20 cellular contexts compared by ENCODE assay signal in the genomic region with DNA sequence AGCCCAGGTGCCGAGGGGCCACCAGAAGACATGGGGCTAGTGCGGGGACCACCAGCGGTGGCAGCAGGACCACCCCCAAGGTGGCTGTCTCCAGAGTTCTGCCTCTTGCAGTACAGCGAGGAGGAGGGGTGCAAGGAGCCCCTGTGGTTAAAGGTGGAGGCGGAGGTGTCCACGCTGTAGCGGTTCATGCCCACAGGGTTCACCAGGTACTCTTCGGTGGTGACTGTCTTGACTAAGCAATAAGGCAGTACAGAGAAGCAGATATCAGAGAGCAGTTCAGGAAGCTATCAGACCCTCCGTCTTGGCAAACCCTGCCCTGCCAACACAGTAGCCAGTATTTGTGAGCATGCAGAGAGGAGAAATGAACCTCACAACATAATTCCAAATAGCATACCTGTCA.
DNase-seq lines count a peak whose midpoint lies in the region; ATAC-seq and TF ChIP-seq lines count a peak whose summit lies in the region.
"Had no signal": no experiment of that assay in that cellular context is flagged by ENCODE, and none has a peak within 500 bp of the region (broad histone marks: within the 10 kb centered on the region; RNA-seq: fewer than 3 reads in every experiment).

No MANE protein-coding gene starts in this region.

- H3K27me3 Mint-ChIP-seq in activated T-cell treated with anti-CD3 and anti-CD28 coated beads, Interleukin-2, amount 50 U/mL, for 24 hours: no peaks in the 10 kb centered on the region
- no peaks in the 10 kb centered on the region for H3K27me3 Mint-ChIP-seq in activated T-cell treated with anti-CD3 and anti-CD28 coated beads, Interleukin-2, amount 50 U/mL, for 4 hours (ENCODE audit: low read depth)
- no peaks in the 10 kb centered on the region for H3K27me3 Mint-ChIP-seq in CD8-positive, alpha-beta T cell (ENCODE audit: low read depth)
- no peaks in the 10 kb centered on the region for H3K27me3 Mint-ChIP-seq in activated naive CD8-positive, alpha-beta T cell treated with anti-CD3 and anti-CD28 coated beads, Interleukin-2, amount 50 U/mL, for 24 hours

- POLR2A ChIA-PET in CD8-positive, alpha-beta T cell (lab: Charles Lee): interaction anchor here (0.7 to 2.2 kb wide), 3 partner anchors 30 to 146 kb away, joined by 3 to 11 read pairs (median 4); partner anchors contain the start of gene SCML4

- H3K4me2 ChIP-seq in neuronal stem cell (ENCODE audit: insufficient read depth, low read length, poor library complexity, severe bottlenecking): no peak overlapping the region

- H2AFZ ChIP-seq in neuronal stem cell (ENCODE audit: low read length): no peak overlapping the region

- no CpG with 5 or more reads among the region's 9 CpGs for WGBS in neuronal stem cell (ENCODE audit: extremely low coverage in 2 of 2, insufficient read length in 2 of 2, insufficient replicate concordance in 1 of 2), 2 donors

- no peak overlapping the region for H2BK5ac ChIP-seq in neuronal stem cell (ENCODE audit: low read length)

- DNase-seq in activated T-cell treated with anti-CD3 and anti-CD28 coated beads, Interleukin-2, amount 50 U/mL, for 24 hours: no peak
- DNase-seq in activated T-cell treated with anti-CD3 and anti-CD28 coated beads, Interleukin-2, amount 50 U/mL, for 4 hours: no peak
- no peak for DNase-seq in CD8-positive, alpha-beta T cell
- no peak for DNase-seq in activated naive CD8-positive, alpha-beta T cell treated with anti-CD3 and anti-CD28 coated beads, Interleukin-2, amount 50 U/mL, for 24 hours
- DNase-seq in neuronal stem cell (ENCODE audit: low spot score) (no peak), NCI-H146 (lab: John Stamatoyannopoulos, UW) (no peak), EL (no peak), cerebellar nuclear complex (lab: John Stamatoyannopoulos, UW) (no peak)
- DNase-seq: BE2C; CD4-positive, CD25-positive, alpha-beta regulatory T cell; DMS53; GOT3; IMR-90; NCI-H1417 treated with DMSO at 0.1 percent for 48 hours; NCI-H1930; NCI-H226; NCI-H524 treated with DMSO at 0.1 percent for 48 hours; PC-3; RPMI8226 had no signal

- no peak overlapping the region for H2BK120ac ChIP-seq in neuronal stem cell (ENCODE audit: low read depth, low read length)

- H3K4me3 ChIP-seq in CD8-positive, alpha-beta T cell (ENCODE audit: low read depth, low read length): no peak overlapping the region
- no peak overlapping the region for H3K4me3 ChIP-seq in neuronal stem cell (ENCODE audit: low read length in 2 of 2)

- H3K9me3 Mint-ChIP-seq in activated T-cell treated with anti-CD3 and anti-CD28 coated beads, Interleukin-2, amount 50 U/mL, for 24 hours: peaks cover 4% of the 10 kb centered on the region
- H3K9me3 Mint-ChIP-seq in activated T-cell treated with anti-CD3 and anti-CD28 coated beads, Interleukin-2, amount 50 U/mL, for 4 hours: peaks cover 3% of the 10 kb centered on the region
- no peaks in the 10 kb centered on the region for H3K9me3 Mint-ChIP-seq in CD8-positive, alpha-beta T cell
- peaks cover 4% of the 10 kb centered on the region for H3K9me3 Mint-ChIP-seq in activated naive CD8-positive, alpha-beta T cell treated with anti-CD3 and anti-CD28 coated beads, Interleukin-2, amount 50 U/mL, for 24 hours

- H3K27ac ChIP-seq in CD8-positive, alpha-beta T cell (ENCODE audit: low read depth, low read length): no peak overlapping the region
- no peak overlapping the region for H3K27ac ChIP-seq in neuronal stem cell (replicated peaks; ENCODE audit: low read length)

- H3K4me1 Mint-ChIP-seq in activated T-cell treated with anti-CD3 and anti-CD28 coated beads, Interleukin-2, amount 50 U/mL, for 24 hours (ENCODE audit: low read depth): peaks cover 63% of the 10 kb centered on the region
- peaks cover 61% of the 10 kb centered on the region for H3K4me1 Mint-ChIP-seq in activated T-cell treated with anti-CD3 and anti-CD28 coated beads, Interleukin-2, amount 50 U/mL, for 4 hours (ENCODE audit: low read depth)
- H3K4me1 Mint-ChIP-seq in CD8-positive, alpha-beta T cell (ENCODE audit: low read depth): peaks cover 76% of the 10 kb centered on the region
- H3K4me1 Mint-ChIP-seq in activated naive CD8-positive, alpha-beta T cell treated with anti-CD3 and anti-CD28 coated beads, Interleukin-2, amount 50 U/mL, for 24 hours: peaks cover 67% of the 10 kb centered on the region

- H2BK12ac ChIP-seq in neuronal stem cell (ENCODE audit: low read length): no peak overlapping the region

- H4K8ac ChIP-seq in neuronal stem cell (ENCODE audit: low read depth, low read length): no peak overlapping the region

- intact Hi-C loops in CD8-positive, alpha-beta T cell (cut with DNase I, micrococcal nuclease): no loop called here

- CTCF ChIA-PET in CD8-positive, alpha-beta T cell (lab: Charles Lee): interaction anchor here (1.3 to 16.5 kb wide), 3 partner anchors 10 to 129 kb away, joined by 3 to 246 read pairs (median 16); partner anchors contain the start of gene SCML4

- H3K27ac Mint-ChIP-seq in activated T-cell treated with anti-CD3 and anti-CD28 coated beads, Interleukin-2, amount 50 U/mL, for 24 hours: peak overlapping the region; percentile 61
- H3K27ac Mint-ChIP-seq in CD8-positive, alpha-beta T cell: peak overlapping the region; percentile 81
- peak overlapping the region; percentile 7 for H3K27ac Mint-ChIP-seq in activated naive CD8-positive, alpha-beta T cell treated with anti-CD3 and anti-CD28 coated beads, Interleukin-2, amount 50 U/mL, for 24 hours

- H3K4me1 ChIP-seq in CD8-positive, alpha-beta T cell (ENCODE audit: insufficient read depth, low read length): peaks cover 54% of the 10 kb centered on the region
- H3K4me1 ChIP-seq in neuronal stem cell (ENCODE audit: control insufficient read depth in 2 of 2, insufficient read depth in 1 of 2, low read depth in 1 of 2, low read length in 2 of 2): no peaks in the 10 kb centered on the region
- H3K4me1 ChIP-seq: BE2C had no signal

- no peak overlapping the region for H4K91ac ChIP-seq in neuronal stem cell (ENCODE audit: low read depth, low read length, poor library complexity)

- no peak overlapping the region for H2BK15ac ChIP-seq in neuronal stem cell (ENCODE audit: low read length)

- TF ChIP-seq CTCF in CD8-positive, alpha-beta T cell (IDR thresholded peaks at IDR 0.05): no peak

- H3K9ac ChIP-seq in neuronal stem cell (ENCODE audit: low read depth, low read length, poor library complexity): no peak overlapping the region

- no peaks in the 10 kb centered on the region for H3K27me3 ChIP-seq in CD8-positive, alpha-beta T cell (ENCODE audit: insufficient read depth, low read length)
- H3K27me3 ChIP-seq in neuronal stem cell (ENCODE audit: control insufficient read depth in 3 of 3, insufficient read depth in 3 of 3, low read depth in 1 of 3, low read length in 3 of 3): peaks cover 0 to 16% (median 0%) of the 10 kb centered on the region in 3 experiments

- H3K9me3 ChIP-seq in CD8-positive, alpha-beta T cell (ENCODE audit: low read length): no peaks in the 10 kb centered on the region
- H3K9me3 ChIP-seq in neuronal stem cell (replicated peaks in 1 of 2; ENCODE audit: control insufficient read depth in 2 of 2, insufficient read depth in 1 of 2, low read depth in 1 of 2, low read length in 2 of 2): peaks cover 0 to 2% of the 10 kb centered on the region in 2 donors
- H3K9me3 ChIP-seq: BE2C had no signal

- no peaks in the 10 kb centered on the region for H3K79me1 ChIP-seq in neuronal stem cell (ENCODE audit: low read depth, low read length)

- no peak for ATAC-seq in activated T-cell treated with anti-CD3 and anti-CD28 coated beads, Interleukin-2, amount 50 U/mL, for 4 hours
- ATAC-seq in CD8-positive, alpha-beta T cell: no peak
- ATAC-seq in activated naive CD8-positive, alpha-beta T cell treated with anti-CD3 and anti-CD28 coated beads, Interleukin-2, amount 50 U/mL, for 24 hours: no peak
- ATAC-seq: HCT116, PC-3 had no signal

- no peak overlapping the region for H2AK5ac ChIP-seq in neuronal stem cell (ENCODE audit: low read depth, low read length)

- no peak overlapping the region for H3K23ac ChIP-seq in neuronal stem cell (ENCODE audit: low read depth, low read length, poor library complexity)

- H3K4ac ChIP-seq in neuronal stem cell (ENCODE audit: low read length): no peak overlapping the region

- peaks cover 33% of the 10 kb centered on the region for H3K36me3 ChIP-seq in CD8-positive, alpha-beta T cell (ENCODE audit: insufficient read depth, low read length)
- H3K36me3 ChIP-seq in neuronal stem cell (replicated peaks in 1 of 2; ENCODE audit: control insufficient read depth in 2 of 2, insufficient read depth in 2 of 2, low read length in 2 of 2): no peaks in the 10 kb centered on the region
- H3K36me3 ChIP-seq: BE2C had no signal

- H3K4me3 Mint-ChIP-seq in activated T-cell treated with anti-CD3 and anti-CD28 coated beads, Interleukin-2, amount 50 U/mL, for 24 hours: no peak overlapping the region
- no peak overlapping the region for H3K4me3 Mint-ChIP-seq in activated T-cell treated with anti-CD3 and anti-CD28 coated beads, Interleukin-2, amount 50 U/mL, for 4 hours
- no peak overlapping the region for H3K4me3 Mint-ChIP-seq in CD8-positive, alpha-beta T cell
- no peak overlapping the region for H3K4me3 Mint-ChIP-seq in activated naive CD8-positive, alpha-beta T cell treated with anti-CD3 and anti-CD28 coated beads, Interleukin-2, amount 50 U/mL, for 24 hours
- H3K4me3 Mint-ChIP-seq: CD4-positive, CD25-positive, alpha-beta regulatory T cell had no signal

- no peak overlapping the region for H3K14ac ChIP-seq in neuronal stem cell (ENCODE audit: low read length)

- peak overlapping the region; percentile 55 for H3K18ac ChIP-seq in neuronal stem cell (ENCODE audit: low read length)

- peaks cover 32% of the 10 kb centered on the region for H3K36me3 Mint-ChIP-seq in activated T-cell treated with anti-CD3 and anti-CD28 coated beads, Interleukin-2, amount 50 U/mL, for 24 hours (ENCODE audit: low read depth)
- peaks cover 27% of the 10 kb centered on the region for H3K36me3 Mint-ChIP-seq in activated T-cell treated with anti-CD3 and anti-CD28 coated beads, Interleukin-2, amount 50 U/mL, for 4 hours (ENCODE audit: insufficient read depth)
- peaks cover 64% of the 10 kb centered on the region for H3K36me3 Mint-ChIP-seq in CD8-positive, alpha-beta T cell
- H3K36me3 Mint-ChIP-seq in activated naive CD8-positive, alpha-beta T cell treated with anti-CD3 and anti-CD28 coated beads, Interleukin-2, amount 50 U/mL, for 24 hours (ENCODE audit: low read depth): peaks cover 25% of the 10 kb centered on the region

Comparison
In these comparisons a context has a peak if more than half of its experiments do, and no peak if none do; other contexts are left out.
1. H3K27ac Mint-ChIP-seq: peak in every context shown above with its lines; median percentile 81 in CD8-positive, alpha-beta T cell; 61 in activated T-cell treated with anti-CD3 and anti-CD28 coated beads, Interleukin-2, amount 50 U/mL, for 24 hours; 7 in activated naive CD8-positive, alpha-beta T cell treated with anti-CD3 and anti-CD28 coated beads, Interleukin-2, amount 50 U/mL, for 24 hours.